8 cellular contexts compared by ENCODE assay signal in the genomic region with DNA sequence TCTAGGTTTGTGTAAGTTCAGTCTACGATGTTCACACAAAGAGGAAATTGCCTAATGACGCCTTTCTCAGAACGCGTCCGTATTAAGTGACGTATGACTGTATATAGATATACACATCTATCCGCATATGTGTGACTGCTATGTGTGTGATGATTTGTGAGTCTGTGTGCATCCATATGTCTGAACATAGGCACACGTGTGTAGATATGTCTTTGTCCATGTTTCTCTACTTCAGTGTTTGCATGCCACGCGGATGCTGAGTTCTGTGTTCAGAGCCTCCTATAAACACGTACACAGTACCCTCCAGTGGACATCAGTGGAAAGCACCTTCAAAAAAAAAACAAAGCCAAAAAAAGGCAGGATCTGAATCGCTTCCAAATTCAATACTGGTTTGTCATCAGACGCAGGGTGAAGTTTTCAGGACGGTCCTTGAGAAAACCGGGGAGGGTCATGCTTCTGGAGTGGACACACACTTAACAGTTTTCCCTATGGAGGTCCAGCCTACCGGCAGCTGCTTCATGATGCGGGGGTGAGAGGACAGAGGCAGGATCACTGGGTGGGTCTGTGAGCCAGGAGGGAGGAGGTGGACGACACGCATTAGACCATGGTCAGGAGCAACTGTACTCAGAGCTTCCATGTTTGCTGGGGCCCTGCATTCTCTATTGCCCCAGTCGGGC. TPM values are rescaled to one million over a fixed set of nuclear protein-coding genes. Genes with fewer than 3 reads are reported as not detected.
DNase-seq lines count a peak whose midpoint lies in the region; ATAC-seq, FAIRE-seq and TF ChIP-seq lines count a peak whose summit lies in the region.

No MANE protein-coding gene starts in this region.

- TF ChIP-seq CTCF in 22Rv1 (IDR thresholded peaks at IDR 0.05) (peak; percentile 74), osteocyte (IDR thresholded peaks at IDR 0.05) (peak; percentile 79)

- DNase-seq in GM04503 (ENCODE audit: low read depth) (peak; percentile 55), NCI-H226 (peak; percentile 9), frontal cortex (ENCODE audit: low spot score in 2 of 2) (peak; percentile 22 to 61), osteocyte (ENCODE audit: extremely low spot score, unreplicated experiment) (no peak)
- DNase-seq in activated CD8-positive, alpha-beta T cell treated with anti-CD3 and anti-CD28 coated beads, Interleukin-2, amount 10 ng/mL, durations not matched to agents 7 days and 5 days: peak; percentile 36

- no peaks in the 10 kb centered on the region for H3K9me3 Mint-ChIP-seq in activated CD8-positive, alpha-beta T cell treated with anti-CD3 and anti-CD28 coated beads, Interleukin-2, amount 10 ng/mL, durations not matched to agents 7 days and 5 days (ENCODE audit: insufficient read depth)
- H3K9me3 Mint-ChIP-seq in osteocyte (ENCODE audit: unreplicated experiment): no peaks in the 10 kb centered on the region

- ATAC-seq in HG03095 (IDR thresholded peaks at IDR 0.05; ENCODE audit: unreplicated experiment): peak; percentile 52
- ATAC-seq in activated CD8-positive, alpha-beta T cell treated with anti-CD3 and anti-CD28 coated beads, Interleukin-2, amount 10 ng/mL, durations not matched to agents 7 days and 5 days: peak; percentile 71
- ATAC-seq in HG02884 (IDR thresholded peaks at IDR 0.05; ENCODE audit: unreplicated experiment): no peak

- CTCF ChIA-PET in activated CD8-positive, alpha-beta T cell treated with anti-CD3 and anti-CD28 coated beads, Interleukin-2, amount 10 ng/mL, durations not matched to agents 7 days and 5 days (lab: Charles Lee): interaction anchor here (1.0 to 1.3 kb wide), 2 partner anchors 275 to 450 kb away, joined by 4 to 5 read pairs; no protein-coding TSS in a partner anchor

- POLR2A ChIA-PET in activated CD8-positive, alpha-beta T cell treated with anti-CD3 and anti-CD28 coated beads, Interleukin-2, amount 10 ng/mL, durations not matched to agents 7 days and 5 days (lab: Charles Lee): no interaction called here

- peaks cover 4% of the 10 kb centered on the region for H3K4me1 Mint-ChIP-seq in activated CD8-positive, alpha-beta T cell treated with anti-CD3 and anti-CD28 coated beads, Interleukin-2, amount 10 ng/mL, durations not matched to agents 7 days and 5 days (ENCODE audit: low read depth)
- H3K4me1 Mint-ChIP-seq in osteocyte (ENCODE audit: unreplicated experiment): peaks cover 55% of the 10 kb centered on the region

- no peak overlapping the region for H3K27ac ChIP-seq in 22Rv1

- H3K27me3 Mint-ChIP-seq in activated CD8-positive, alpha-beta T cell treated with anti-CD3 and anti-CD28 coated beads, Interleukin-2, amount 10 ng/mL, durations not matched to agents 7 days and 5 days (ENCODE audit: low read depth): peaks cover 7% of the 10 kb centered on the region
- peaks cover 2% of the 10 kb centered on the region for H3K27me3 Mint-ChIP-seq in osteocyte (ENCODE audit: unreplicated experiment)

- no peak for FAIRE-seq in frontal cortex (lab: Jason Lieb, UNC)

- H3K4me3 Mint-ChIP-seq in activated CD8-positive, alpha-beta T cell treated with anti-CD3 and anti-CD28 coated beads, Interleukin-2, amount 10 ng/mL, durations not matched to agents 7 days and 5 days: peak overlapping the region; percentile 48
- no peak overlapping the region for H3K4me3 Mint-ChIP-seq in osteocyte (ENCODE audit: unreplicated experiment)

- peak overlapping the region; percentile 4 for H3K27ac Mint-ChIP-seq in activated CD8-positive, alpha-beta T cell treated with anti-CD3 and anti-CD28 coated beads, Interleukin-2, amount 10 ng/mL, durations not matched to agents 7 days and 5 days
- H3K27ac Mint-ChIP-seq in osteocyte (ENCODE audit: unreplicated experiment): peak overlapping the region; percentile 61

- H3K36me3 Mint-ChIP-seq in activated CD8-positive, alpha-beta T cell treated with anti-CD3 and anti-CD28 coated beads, Interleukin-2, amount 10 ng/mL, durations not matched to agents 7 days and 5 days (ENCODE audit: low read depth): no peaks in the 10 kb centered on the region
- H3K36me3 Mint-ChIP-seq in osteocyte (ENCODE audit: unreplicated experiment): no peaks in the 10 kb centered on the region

RNA-seq across cellular contexts. Expression of a gene that starts 29.5 kb away (rescaled TPM):
- total RNA-seq in activated CD8-positive, alpha-beta T cell treated with anti-CD3 and anti-CD28 coated beads, Interleukin-2, amount 10 ng/mL, durations not matched to agents 7 days and 5 days: 10 to 100 TPM; 14.7 to 16.3 TPM
- total RNA-seq in frontal cortex (11.0 TPM), osteocyte (10.5 and 10.7 TPM in 2 replicates)
